Comparison of ENCODE assay signal across 12 cellular contexts in the genomic region with DNA sequence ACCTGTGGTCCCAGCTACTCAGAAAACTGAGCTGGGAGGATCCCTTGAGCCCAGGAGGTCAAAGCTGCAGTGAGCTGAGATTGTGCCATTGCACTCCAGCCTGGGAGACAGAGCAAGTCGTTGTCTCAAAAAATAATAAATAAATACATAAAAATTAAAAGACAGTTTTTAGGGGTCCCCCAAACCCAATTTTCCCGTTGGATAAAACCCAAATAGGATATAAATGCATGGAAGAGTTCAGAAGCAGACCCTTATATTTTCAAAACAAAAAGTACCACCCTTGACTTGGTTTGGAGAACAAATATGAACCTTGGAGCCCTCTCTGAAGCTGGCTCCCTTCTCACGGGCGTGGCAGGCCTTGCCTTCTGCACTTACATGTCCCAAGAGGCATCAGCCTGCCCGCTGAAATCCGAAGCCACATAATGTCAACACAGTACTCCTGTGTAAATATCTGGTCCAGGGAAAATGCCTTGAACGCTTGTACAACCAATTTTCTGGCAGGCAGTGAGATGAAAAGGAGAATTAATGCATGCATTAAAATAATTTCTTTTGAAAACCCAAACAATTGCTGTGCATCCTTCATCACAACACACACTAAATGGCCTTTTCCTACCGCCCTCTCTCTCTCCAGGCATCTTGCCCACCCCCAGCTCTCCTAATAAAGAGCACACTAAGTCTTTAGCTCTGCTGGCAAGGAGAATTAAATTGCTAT. TPM values are rescaled to one million over a fixed set of nuclear protein-coding genes. Genes with fewer than 3 reads are reported as not detected.
DNase-seq lines count a peak whose midpoint lies in the region; ATAC-seq and TF ChIP-seq lines count a peak whose summit lies in the region.
"Had no signal": no experiment of that assay in that cellular context is flagged by ENCODE, and none has a peak within 500 bp of the region (broad histone marks: within the 10 kb centered on the region; RNA-seq: fewer than 3 reads in every experiment).

No MANE protein-coding gene starts in this region.

- H3K9me3 Mint-ChIP-seq in immature natural killer cell: no peaks in the 10 kb centered on the region
- H3K9me3 Mint-ChIP-seq: T-cell had no signal

- no peaks in the 10 kb centered on the region for H3K9me3 ChIP-seq in osteoblast (ENCODE audit: low read depth, low read length)

- ATAC-seq in HG03342 (IDR thresholded peaks at IDR 0.05; ENCODE audit: unreplicated experiment): no peak
- no peak for ATAC-seq in GM21717 (IDR thresholded peaks at IDR 0.05; ENCODE audit: unreplicated experiment)
- ATAC-seq: T-cell had no signal

- no peaks in the 10 kb centered on the region for H3K27me3 Mint-ChIP-seq in immature natural killer cell (ENCODE audit: low read depth in 3 of 3)

- no peak overlapping the region for H3K4me3 Mint-ChIP-seq in immature natural killer cell
- H3K4me3 Mint-ChIP-seq: T-cell had no signal

- H3K4me3 ChIP-seq in astrocyte of the spinal cord (ENCODE audit: low read depth, low read length): no peak overlapping the region
- H3K4me3 ChIP-seq in osteoblast (ENCODE audit: insufficient read depth, low read length): no peak overlapping the region
- no peak overlapping the region for H3K4me3 ChIP-seq in H7 (ENCODE audit: insufficient read depth, low read depth, low read length)

- TF ChIP-seq CTCF in astrocyte of the spinal cord (IDR thresholded peaks at IDR 0.05; ENCODE audit: low read depth, low read length): no peak
- no peak for TF ChIP-seq CTCF in osteoblast (IDR thresholded peaks at IDR 0.05; ENCODE audit: extremely low read depth, low read depth, low read length)

- no peak overlapping the region for H3K27ac Mint-ChIP-seq in immature natural killer cell
- H3K27ac Mint-ChIP-seq: T-cell had no signal

- H3K4me1 ChIP-seq in osteoblast (ENCODE audit: insufficient read depth, low read length): peaks cover 5% of the 10 kb centered on the region

- in situ Hi-C loops in astrocyte of the spinal cord (cut with HindIII; ENCODE audit: low sequenced_read_pairs): no loop called here

- no peaks in the 10 kb centered on the region for H3K4me1 Mint-ChIP-seq in immature natural killer cell
- H3K4me1 Mint-ChIP-seq: T-cell had no signal

- H3K27ac ChIP-seq in osteoblast (ENCODE audit: low read depth, low read length): no peak overlapping the region

- no peaks in the 10 kb centered on the region for H3K79me2 ChIP-seq in osteoblast (ENCODE audit: insufficient read depth, low read length)

- H3K4me2 ChIP-seq in osteoblast (ENCODE audit: insufficient read depth, low read length): no peak overlapping the region

- H2AFZ ChIP-seq in osteoblast (ENCODE audit: low read length): no peak overlapping the region

- DNase-seq in DMS79 (lab: John Stamatoyannopoulos, UW) (peak; percentile 13), NCI-H1694 treated with DMSO at 0.1 percent for 48 hours (lab: John Stamatoyannopoulos, UW) (peak; percentile 65), astrocyte of the spinal cord (ENCODE audit: low read depth, low spot score) (peak; percentile 6), osteoblast (ENCODE audit: insufficient read length, low spot score, missing footprints) (peak; percentile 68), H7 (no peak), immature natural killer cell (no peak)
- DNase-seq: activated T-cell treated with anti-CD3 and anti-CD28 coated beads, Interleukin-2, amount 50 U/mL, for 1 hour; KG1; kidney; T-cell had no signal

- no peaks in the 10 kb centered on the region for H4K20me1 ChIP-seq in osteoblast (ENCODE audit: insufficient read depth, low read length)

- H3K36me3 ChIP-seq in osteoblast (ENCODE audit: insufficient read depth, low read length): no peaks in the 10 kb centered on the region
- H3K36me3 ChIP-seq in H7 (replicated peaks; ENCODE audit: control insufficient read depth, insufficient read depth, low read length): no peaks in the 10 kb centered on the region

- no peaks in the 10 kb centered on the region for H3K36me3 Mint-ChIP-seq in immature natural killer cell
- H3K36me3 Mint-ChIP-seq: T-cell had no signal

- H3K27me3 ChIP-seq in osteoblast (ENCODE audit: insufficient read depth, low read length) (peaks cover 3% of the 10 kb centered on the region), H7 (ENCODE audit: control insufficient read depth, insufficient read depth, low read length) (no peaks in the 10 kb centered on the region)

RNA-seq across cellular contexts. Expression of gene PARD3, which starts 46.4 kb away (rescaled TPM):
- total RNA-seq in osteoblast: 69.2 and 71.7 TPM in 2 replicates
- total RNA-seq in H7 (2014; rRNA removed; shearing (Covaris generic)): 51.1 and 62.8 TPM in 2 replicates
- under 1 TPM in 1 of 3 donors, not detected in 2; 0.72 TPM for polyA plus RNA-seq in immature natural killer cell

Comparison
In these comparisons a context has a peak if more than half of its experiments do, and no peak if none do; other contexts are left out.
1. DNase-seq: peak in DMS79 (single experiment), NCI-H1694 treated with DMSO at 0.1 percent for 48 hours (single experiment), astrocyte of the spinal cord (single experiment) and osteoblast (single experiment); none in H7 (single experiment) and immature natural killer cell (0 of 3).